In the genomic region with DNA sequence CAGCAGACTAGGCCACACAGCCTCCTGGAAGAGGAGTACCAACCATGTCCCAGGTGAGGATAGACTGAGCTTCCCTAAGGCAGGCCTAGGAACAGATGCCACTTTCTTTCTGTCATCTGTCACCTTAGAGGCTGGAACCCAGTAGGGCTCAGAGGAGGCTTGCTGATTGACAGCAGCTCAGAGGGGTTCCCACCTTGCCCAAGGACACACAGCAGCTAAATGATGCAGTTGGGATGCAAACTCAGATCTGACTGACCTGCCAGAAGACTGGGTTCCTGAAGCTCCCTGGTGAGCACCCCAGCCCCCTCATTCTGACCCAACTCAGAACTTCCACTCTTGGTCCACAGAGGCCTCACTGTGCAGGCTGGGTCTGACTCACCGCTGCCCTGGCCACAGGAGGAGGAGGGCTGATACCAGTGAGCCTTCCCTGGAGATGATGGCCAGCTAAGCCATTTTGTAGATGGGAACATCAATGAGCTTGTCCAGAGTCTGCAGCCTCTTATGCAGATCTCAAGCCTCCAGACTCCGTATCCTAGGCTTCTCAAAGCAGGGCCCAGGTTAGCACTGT, we compare ENCODE assay signal across 2 cellular contexts.
TF ChIP-seq lines count a peak whose summit lies in the region.

No MANE protein-coding gene starts in this region.

TF ChIP-seq in SK-N-SH treated with all-trans-retinoic acid at 6 μM for 48 hours, 23 proteins besides CTCF, POLR2A, EP300 and RAD21 (continued from another document):
- no peak for TF ChIP-seq ZNF565 (CRISPR knock-in tag; conservative IDR thresholded peaks at IDR 0.05; ENCODE audit: low read depth)
- TF ChIP-seq SNAI2 (CRISPR knock-in tag; IDR thresholded peaks at IDR 0.05) = no peak
- TF ChIP-seq ZNF8 (CRISPR knock-in tag; IDR thresholded peaks at IDR 0.05) = no peak
- TF ChIP-seq PPARA (CRISPR knock-in tag; IDR thresholded peaks at IDR 0.05; ENCODE audit: borderline replicate concordance) = no peak
- TF ChIP-seq TCF4 (CRISPR knock-in tag; IDR thresholded peaks at IDR 0.05; ENCODE audit: borderline replicate concordance) = no peak
- TF ChIP-seq ZC3H10 (CRISPR knock-in tag; IDR thresholded peaks at IDR 0.05) = no peak
- TF ChIP-seq, protein P1, sequence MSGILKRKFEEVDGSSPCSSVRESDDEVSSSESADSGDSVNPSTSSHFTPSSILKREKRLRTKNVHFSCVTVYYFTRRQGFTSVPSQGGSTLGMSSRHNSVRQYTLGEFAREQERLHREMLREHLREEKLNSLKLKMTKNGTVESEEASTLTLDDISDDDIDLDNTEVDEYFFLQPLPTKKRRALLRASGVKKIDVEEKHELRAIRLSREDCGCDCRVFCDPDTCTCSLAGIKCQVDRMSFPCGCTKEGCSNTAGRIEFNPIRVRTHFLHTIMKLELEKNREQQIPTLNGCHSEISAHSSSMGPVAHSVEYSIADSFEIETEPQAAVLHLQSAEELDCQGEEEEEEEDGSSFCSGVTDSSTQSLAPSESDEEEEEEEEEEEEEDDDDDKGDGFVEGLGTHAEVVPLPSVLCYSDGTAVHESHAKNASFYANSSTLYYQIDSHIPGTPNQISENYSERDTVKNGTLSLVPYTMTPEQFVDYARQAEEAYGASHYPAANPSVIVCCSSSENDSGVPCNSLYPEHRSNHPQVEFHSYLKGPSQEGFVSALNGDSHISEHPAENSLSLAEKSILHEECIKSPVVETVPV (CRISPR knock-in tag; IDR thresholded peaks at IDR 0.05) = no peak
- TF ChIP-seq, protein P2, sequence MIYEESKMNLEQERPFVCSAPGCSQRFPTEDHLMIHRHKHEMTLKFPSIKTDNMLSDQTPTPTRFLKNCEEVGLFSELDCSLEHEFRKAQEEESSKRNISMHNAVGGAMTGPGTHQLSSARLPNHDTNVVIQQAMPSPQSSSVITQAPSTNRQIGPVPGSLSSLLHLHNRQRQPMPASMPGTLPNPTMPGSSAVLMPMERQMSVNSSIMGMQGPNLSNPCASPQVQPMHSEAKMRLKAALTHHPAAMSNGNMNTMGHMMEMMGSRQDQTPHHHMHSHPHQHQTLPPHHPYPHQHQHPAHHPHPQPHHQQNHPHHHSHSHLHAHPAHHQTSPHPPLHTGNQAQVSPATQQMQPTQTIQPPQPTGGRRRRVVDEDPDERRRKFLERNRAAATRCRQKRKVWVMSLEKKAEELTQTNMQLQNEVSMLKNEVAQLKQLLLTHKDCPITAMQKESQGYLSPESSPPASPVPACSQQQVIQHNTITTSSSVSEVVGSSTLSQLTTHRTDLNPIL (CRISPR knock-in tag; IDR thresholded peaks at IDR 0.05; ENCODE audit: low read depth) = no peak
- no peak for TF ChIP-seq BACH2 (CRISPR knock-in tag; IDR thresholded peaks at IDR 0.05; ENCODE audit: borderline replicate concordance)
- no peak for TF ChIP-seq ZNF70 (CRISPR knock-in tag; IDR thresholded peaks at IDR 0.05)
- no peak for TF ChIP-seq ISL1 (CRISPR knock-in tag; IDR thresholded peaks at IDR 0.05)

TF ChIP-seq in SK-N-SH, 30 proteins besides CTCF, POLR2A, EP300 and RAD21 (continued from another document):
- TF ChIP-seq, protein P3, sequence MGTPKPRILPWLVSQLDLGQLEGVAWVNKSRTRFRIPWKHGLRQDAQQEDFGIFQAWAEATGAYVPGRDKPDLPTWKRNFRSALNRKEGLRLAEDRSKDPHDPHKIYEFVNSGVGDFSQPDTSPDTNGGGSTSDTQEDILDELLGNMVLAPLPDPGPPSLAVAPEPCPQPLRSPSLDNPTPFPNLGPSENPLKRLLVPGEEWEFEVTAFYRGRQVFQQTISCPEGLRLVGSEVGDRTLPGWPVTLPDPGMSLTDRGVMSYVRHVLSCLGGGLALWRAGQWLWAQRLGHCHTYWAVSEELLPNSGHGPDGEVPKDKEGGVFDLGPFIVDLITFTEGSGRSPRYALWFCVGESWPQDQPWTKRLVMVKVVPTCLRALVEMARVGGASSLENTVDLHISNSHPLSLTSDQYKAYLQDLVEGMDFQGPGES (IDR thresholded peaks at IDR 0.05; ENCODE audit: low read depth, low read length) = no peak
- TF ChIP-seq, protein P4, sequence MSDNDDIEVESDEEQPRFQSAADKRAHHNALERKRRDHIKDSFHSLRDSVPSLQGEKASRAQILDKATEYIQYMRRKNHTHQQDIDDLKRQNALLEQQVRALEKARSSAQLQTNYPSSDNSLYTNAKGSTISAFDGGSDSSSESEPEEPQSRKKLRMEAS (IDR thresholded peaks at IDR 0.05; ENCODE audit: low read depth) = no peak
- TF ChIP-seq CHD2 (IDR thresholded peaks at IDR 0.05; ENCODE audit: low read length, partially characterized antibody) (no peak), NFIC (IDR thresholded peaks at IDR 0.05; ENCODE audit: borderline replicate concordance) (no peak), NRF1 (IDR thresholded peaks at IDR 0.05; ENCODE audit: low read depth, low read length) (no peak), YY1 (IDR thresholded peaks at IDR 0.05; ENCODE audit: low read depth) (no peak), FOSL2 (IDR thresholded peaks at IDR 0.05; ENCODE audit: borderline replicate concordance, low read depth) (no peak; the same call in 1 of the 2 replicates), MEF2A (IDR thresholded peaks at IDR 0.05; ENCODE audit: borderline replicate concordance, low read depth) (no peak), RFX5 (IDR thresholded peaks at IDR 0.05; ENCODE audit: low read length) (no peak), SIN3A (IDR thresholded peaks at IDR 0.05; ENCODE audit: borderline replicate concordance, low read depth, low read length) (no peak), EZH2phosphoT487 (IDR thresholded peaks at IDR 0.05; ENCODE audit: borderline replicate concordance, low read depth) (no peak)
- TF ChIP-seq, protein P5, sequence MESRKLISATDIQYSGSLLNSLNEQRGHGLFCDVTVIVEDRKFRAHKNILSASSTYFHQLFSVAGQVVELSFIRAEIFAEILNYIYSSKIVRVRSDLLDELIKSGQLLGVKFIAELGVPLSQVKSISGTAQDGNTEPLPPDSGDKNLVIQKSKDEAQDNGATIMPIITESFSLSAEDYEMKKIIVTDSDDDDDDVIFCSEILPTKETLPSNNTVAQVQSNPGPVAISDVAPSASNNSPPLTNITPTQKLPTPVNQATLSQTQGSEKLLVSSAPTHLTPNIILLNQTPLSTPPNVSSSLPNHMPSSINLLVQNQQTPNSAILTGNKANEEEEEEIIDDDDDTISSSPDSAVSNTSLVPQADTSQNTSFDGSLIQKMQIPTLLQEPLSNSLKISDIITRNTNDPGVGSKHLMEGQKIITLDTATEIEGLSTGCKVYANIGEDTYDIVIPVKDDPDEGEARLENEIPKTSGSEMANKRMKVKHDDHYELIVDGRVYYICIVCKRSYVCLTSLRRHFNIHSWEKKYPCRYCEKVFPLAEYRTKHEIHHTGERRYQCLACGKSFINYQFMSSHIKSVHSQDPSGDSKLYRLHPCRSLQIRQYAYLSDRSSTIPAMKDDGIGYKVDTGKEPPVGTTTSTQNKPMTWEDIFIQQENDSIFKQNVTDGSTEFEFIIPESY (IDR thresholded peaks at IDR 0.05; ENCODE audit: borderline replicate concordance, low read depth) = no peak
- TF ChIP-seq, protein P6, sequence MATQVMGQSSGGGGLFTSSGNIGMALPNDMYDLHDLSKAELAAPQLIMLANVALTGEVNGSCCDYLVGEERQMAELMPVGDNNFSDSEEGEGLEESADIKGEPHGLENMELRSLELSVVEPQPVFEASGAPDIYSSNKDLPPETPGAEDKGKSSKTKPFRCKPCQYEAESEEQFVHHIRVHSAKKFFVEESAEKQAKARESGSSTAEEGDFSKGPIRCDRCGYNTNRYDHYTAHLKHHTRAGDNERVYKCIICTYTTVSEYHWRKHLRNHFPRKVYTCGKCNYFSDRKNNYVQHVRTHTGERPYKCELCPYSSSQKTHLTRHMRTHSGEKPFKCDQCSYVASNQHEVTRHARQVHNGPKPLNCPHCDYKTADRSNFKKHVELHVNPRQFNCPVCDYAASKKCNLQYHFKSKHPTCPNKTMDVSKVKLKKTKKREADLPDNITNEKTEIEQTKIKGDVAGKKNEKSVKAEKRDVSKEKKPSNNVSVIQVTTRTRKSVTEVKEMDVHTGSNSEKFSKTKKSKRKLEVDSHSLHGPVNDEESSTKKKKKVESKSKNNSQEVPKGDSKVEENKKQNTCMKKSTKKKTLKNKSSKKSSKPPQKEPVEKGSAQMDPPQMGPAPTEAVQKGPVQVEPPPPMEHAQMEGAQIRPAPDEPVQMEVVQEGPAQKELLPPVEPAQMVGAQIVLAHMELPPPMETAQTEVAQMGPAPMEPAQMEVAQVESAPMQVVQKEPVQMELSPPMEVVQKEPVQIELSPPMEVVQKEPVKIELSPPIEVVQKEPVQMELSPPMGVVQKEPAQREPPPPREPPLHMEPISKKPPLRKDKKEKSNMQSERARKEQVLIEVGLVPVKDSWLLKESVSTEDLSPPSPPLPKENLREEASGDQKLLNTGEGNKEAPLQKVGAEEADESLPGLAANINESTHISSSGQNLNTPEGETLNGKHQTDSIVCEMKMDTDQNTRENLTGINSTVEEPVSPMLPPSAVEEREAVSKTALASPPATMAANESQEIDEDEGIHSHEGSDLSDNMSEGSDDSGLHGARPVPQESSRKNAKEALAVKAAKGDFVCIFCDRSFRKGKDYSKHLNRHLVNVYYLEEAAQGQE (IDR thresholded peaks at IDR 0.05; ENCODE audit: low read depth, low read length) = no peak
- TF ChIP-seq, protein P7, sequence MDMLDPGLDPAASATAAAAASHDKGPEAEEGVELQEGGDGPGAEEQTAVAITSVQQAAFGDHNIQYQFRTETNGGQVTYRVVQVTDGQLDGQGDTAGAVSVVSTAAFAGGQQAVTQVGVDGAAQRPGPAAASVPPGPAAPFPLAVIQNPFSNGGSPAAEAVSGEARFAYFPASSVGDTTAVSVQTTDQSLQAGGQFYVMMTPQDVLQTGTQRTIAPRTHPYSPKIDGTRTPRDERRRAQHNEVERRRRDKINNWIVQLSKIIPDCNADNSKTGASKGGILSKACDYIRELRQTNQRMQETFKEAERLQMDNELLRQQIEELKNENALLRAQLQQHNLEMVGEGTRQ (IDR thresholded peaks at IDR 0.05; ENCODE audit: borderline replicate concordance, low read depth, low read length) = no peak
